ENCODE assay signal across 8 cellular contexts in the genomic region with DNA sequence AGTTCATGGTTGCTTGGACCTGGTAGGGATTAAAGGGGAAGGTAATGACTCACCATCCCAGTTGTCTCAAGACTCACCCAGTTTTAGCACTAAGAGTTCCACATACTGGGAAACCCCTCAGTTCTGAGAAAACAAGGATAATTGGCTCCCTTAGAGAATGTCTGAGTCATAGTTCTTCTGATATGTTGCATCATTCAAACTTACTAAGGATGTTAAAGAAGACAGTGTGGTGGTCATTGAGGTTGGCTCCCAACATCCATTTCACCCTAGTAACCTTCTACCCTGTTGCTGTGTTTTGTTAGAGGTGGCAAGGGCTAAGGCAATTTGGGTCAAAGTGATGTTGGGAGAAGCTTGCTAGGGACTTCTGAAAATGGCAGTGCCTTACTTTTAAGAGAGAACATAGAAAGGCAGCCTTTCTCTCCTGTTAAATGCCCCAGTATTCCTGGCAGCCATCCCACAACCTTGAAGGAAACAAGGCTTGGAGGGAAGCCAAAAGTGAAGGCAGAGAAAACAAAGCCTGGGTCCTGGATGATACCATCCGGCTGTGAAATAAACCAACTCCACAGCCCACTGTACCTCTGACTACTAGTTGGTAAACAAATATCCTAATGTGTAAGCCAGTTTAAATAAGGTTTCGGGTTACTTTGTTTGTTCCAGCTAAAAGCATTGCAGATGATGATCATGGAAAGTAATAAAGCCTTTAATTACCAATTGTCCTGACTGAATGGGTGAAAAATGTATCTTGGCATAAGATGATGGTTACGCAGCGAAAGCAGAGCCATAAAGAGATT.
DNase-seq lines count a peak whose midpoint lies in the region; ATAC-seq and TF ChIP-seq lines count a peak whose summit lies in the region.

No MANE protein-coding gene starts in this region.

- H3K18ac ChIP-seq in neuronal stem cell (ENCODE audit: low read length): no peak overlapping the region

- H3K27me3 ChIP-seq in BJ (ENCODE audit: control insufficient read depth, insufficient read depth, low read length): no peaks in the 10 kb centered on the region
- no peaks in the 10 kb centered on the region for H3K27me3 ChIP-seq in adipocyte (replicated peaks; ENCODE audit: control insufficient read depth, insufficient read depth, low read length)
- H3K27me3 ChIP-seq in tibial nerve: no peaks in the 10 kb centered on the region
- no peaks in the 10 kb centered on the region for H3K27me3 ChIP-seq in neuronal stem cell (ENCODE audit: control insufficient read depth in 3 of 3, insufficient read depth in 3 of 3, low read depth in 1 of 3, low read length in 3 of 3)

- CTCF ChIA-PET in BJ (lab: Yijun Ruan, JAX): interaction anchor here (3.2 kb wide), 1 partner anchor 138 kb away, joined by 22 read pairs; no protein-coding TSS in a partner anchor

- H2BK5ac ChIP-seq in neuronal stem cell (ENCODE audit: low read length): no peak overlapping the region

- peaks cover 35% of the 10 kb centered on the region for H3K4me1 ChIP-seq in adipocyte (ENCODE audit: control insufficient read depth, insufficient read depth, low read length)
- peaks cover 0 to 15% (median 11%) of the 10 kb centered on the region in 4 donors for H3K4me1 ChIP-seq in tibial nerve
- H3K4me1 ChIP-seq in neuronal stem cell (ENCODE audit: control insufficient read depth in 2 of 2, insufficient read depth in 1 of 2, low read depth in 1 of 2, low read length in 2 of 2): no peaks in the 10 kb centered on the region

- no peaks in the 10 kb centered on the region for H3K9me3 ChIP-seq in adipocyte (ENCODE audit: control insufficient read depth, low read length)
- no peaks in the 10 kb centered on the region for H3K9me3 ChIP-seq in tibial nerve
- no peaks in the 10 kb centered on the region for H3K9me3 ChIP-seq in neuronal stem cell (replicated peaks in 1 of 2; ENCODE audit: control insufficient read depth in 2 of 2, insufficient read depth in 1 of 2, low read depth in 1 of 2, low read length in 2 of 2)

- H3K23ac ChIP-seq in neuronal stem cell (ENCODE audit: low read depth, low read length, poor library complexity): no peak overlapping the region

- H3K4me3 ChIP-seq in BJ (ENCODE audit: low read depth, low read length) (no peak overlapping the region), adipocyte (ENCODE audit: low read length) (peak overlapping the region; percentile 48), tibial nerve (no peak overlapping the region), neuronal stem cell (ENCODE audit: low read length in 2 of 2) (no peak overlapping the region)

- H3K4ac ChIP-seq in neuronal stem cell (ENCODE audit: low read length): no peak overlapping the region

- no peak overlapping the region for H3K14ac ChIP-seq in neuronal stem cell (ENCODE audit: low read length)

- POLR2A ChIA-PET in BJ (lab: Charles Lee): no interaction called here

- H3K27ac ChIP-seq in tibial nerve (peak overlapping the region; percentile 36 to 74 (median 56)), neuronal stem cell (replicated peaks; ENCODE audit: low read length) (no peak overlapping the region)

- H3K4me2 ChIP-seq in neuronal stem cell (ENCODE audit: insufficient read depth, low read length, poor library complexity, severe bottlenecking): no peak overlapping the region

- DNase-seq in BJ (ENCODE audit: low read depth): peak; percentile 75
- DNase-seq in NCI-H1105 treated with DMSO at 0.1 percent for 48 hours (lab: John Stamatoyannopoulos, UW): peak; percentile 98
- peak; percentile 85 for DNase-seq in adipocyte (ENCODE audit: low read depth)
- DNase-seq in iris pigment epithelial cell (ENCODE audit: low read depth): peak; percentile 98
- DNase-seq in tibial nerve (ENCODE audit: low spot score in 2 of 2): peak; percentile 25 to 51
- DNase-seq in neuronal stem cell (ENCODE audit: low spot score): no peak
- DNase-seq in cerebellar nuclear complex (lab: John Stamatoyannopoulos, UW): no peak

- H3K36me3 ChIP-seq in BJ (ENCODE audit: control insufficient read depth, insufficient read depth, low read length) (no peaks in the 10 kb centered on the region), adipocyte (ENCODE audit: control insufficient read depth, insufficient read depth, low read length, severe bottlenecking) (no peaks in the 10 kb centered on the region), tibial nerve (no peaks in the 10 kb centered on the region), neuronal stem cell (replicated peaks in 1 of 2; ENCODE audit: control insufficient read depth in 2 of 2, insufficient read depth in 2 of 2, low read length in 2 of 2) (no peaks in the 10 kb centered on the region)

- TF ChIP-seq POLR2A in tibial nerve (IDR thresholded peaks at IDR 0.05): no peak

- TF ChIP-seq CTCF in BJ (IDR thresholded peaks at IDR 0.05; ENCODE audit: insufficient read depth, low read depth, low read length) (no peak), tibial nerve (IDR thresholded peaks at IDR 0.05) (no peak)

- no peak overlapping the region for H2AFZ ChIP-seq in neuronal stem cell (ENCODE audit: low read length)

- peak; percentile 44 to 85 for TF ChIP-seq EP300 in tibial nerve (IDR thresholded peaks at IDR 0.05)

- no peak overlapping the region for H2BK15ac ChIP-seq in neuronal stem cell (ENCODE audit: low read length)

- WGBS in tibial nerve, 2 donors: 25 to 27% methylated on average over 4 of the region's 4 CpGs
- no CpG with 5 or more reads among the region's 4 CpGs for WGBS in neuronal stem cell (ENCODE audit: extremely low coverage in 2 of 2, insufficient read length in 2 of 2, insufficient replicate concordance in 1 of 2), 2 donors

- H2AK5ac ChIP-seq in neuronal stem cell (ENCODE audit: low read depth, low read length): no peak overlapping the region

- no peak overlapping the region for H4K91ac ChIP-seq in neuronal stem cell (ENCODE audit: low read depth, low read length, poor library complexity)

- H3K79me1 ChIP-seq in neuronal stem cell (ENCODE audit: low read depth, low read length): no peaks in the 10 kb centered on the region

- H2BK120ac ChIP-seq in neuronal stem cell (ENCODE audit: low read depth, low read length): no peak overlapping the region

- no peak overlapping the region for H2BK12ac ChIP-seq in neuronal stem cell (ENCODE audit: low read length)

- H4K8ac ChIP-seq in neuronal stem cell (ENCODE audit: low read depth, low read length): no peak overlapping the region

- no peak for ATAC-seq in HG02763 (IDR thresholded peaks at IDR 0.05; ENCODE audit: unreplicated experiment)

- H3K9ac ChIP-seq in adipocyte (ENCODE audit: low read length): peak overlapping the region; percentile 4
- H3K9ac ChIP-seq in neuronal stem cell (ENCODE audit: low read depth, low read length, poor library complexity): no peak overlapping the region

Comparison
In these comparisons a context has a peak if more than half of its experiments do, and no peak if none do; other contexts are left out.
1. DNase-seq: peak in BJ (single experiment), NCI-H1105 treated with DMSO at 0.1 percent for 48 hours (single experiment), adipocyte (single experiment), iris pigment epithelial cell (single experiment) and tibial nerve (2 of 2); none in neuronal stem cell (single experiment) and cerebellar nuclear complex (0 of 2).